In the genomic region with DNA sequence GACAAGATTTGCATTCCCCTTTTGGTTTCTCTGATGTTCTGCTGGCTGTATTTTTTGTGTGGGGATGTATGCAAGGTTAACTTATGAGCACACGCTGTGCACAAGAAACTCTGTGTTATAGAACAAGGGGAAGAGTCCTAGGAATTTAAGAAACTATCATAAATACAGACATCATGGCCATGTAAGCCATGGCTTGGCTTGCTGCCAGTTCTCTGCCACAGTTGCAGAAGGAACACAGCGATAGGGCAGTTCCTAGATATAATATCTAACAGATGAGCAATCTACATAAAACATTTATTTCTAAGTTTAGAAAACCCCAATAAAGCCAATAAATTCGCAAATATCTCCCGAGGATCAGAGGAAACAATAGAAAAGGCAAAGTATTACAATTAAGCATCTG, we compare ENCODE assay signal across 21 cellular contexts.
DNase-seq lines count a peak whose midpoint lies in the region; ATAC-seq, FAIRE-seq and TF ChIP-seq lines count a peak whose summit lies in the region.
"Had no signal": no experiment of that assay in that cellular context is flagged by ENCODE, and none has a peak within 500 bp of the region (broad histone marks: within the 10 kb centered on the region; RNA-seq: fewer than 3 reads in every experiment).

No MANE protein-coding gene starts in this region.

- no peak for FAIRE-seq in K562 (lab: Jason Lieb, UNC)
- FAIRE-seq: GM19239, H54, RCC 7860 had no signal

- no peak overlapping the region for H3K4me2 ChIP-seq in K562 (ENCODE audit: insufficient read depth, low read length)

- no peak for TF ChIP-seq RAD21 in K562 (CRISPR knock-in tag; conservative IDR thresholded peaks at IDR 0.05 in 1 of 2, IDR thresholded peaks at IDR 0.05 in 1 of 2)

- H3K4me1 ChIP-seq in K562 (replicated peaks in 1 of 2; ENCODE audit: control insufficient read depth in 2 of 2, insufficient read depth in 2 of 2, low read length in 2 of 2), result no peaks in the 10 kb centered on the region
- H3K4me1 ChIP-seq: gastroesophageal sphincter had no signal

- no peak overlapping the region for H3K4me3 Mint-ChIP-seq in type B pancreatic cell
- H3K4me3 Mint-ChIP-seq: activated CD4-positive, alpha-beta memory T cell treated with anti-CD3 and anti-CD28 coated beads for 36 hours; activated naive CD4-positive, alpha-beta T cell treated with anti-CD3 and anti-CD28 coated beads, Interleukin-2, amount 10 ng/mL, durations not matched to agents 7 days and 5 days; naive B cell; stimulated activated naive CD8-positive, alpha-beta T cell treated with anti-CD3 and anti-CD28 coated beads, Interleukin-15, Interleukin-2, amounts not matched to agents 100 ng/mL and 50 ng/mL, for 24 hours had no signal

- 0% methylated on average over 4 of the region's 4 CpGs for WGBS in K562 (ENCODE audit: insufficient coverage, low coverage, missing lambda C conversion rate)

- H3K4me3 ChIP-seq in K562, result no peak overlapping the region
- H3K4me3 ChIP-seq: gastroesophageal sphincter had no signal

- H3K27me3 ChIP-seq in K562 (ENCODE audit: control insufficient read depth in 2 of 2, insufficient read depth in 2 of 2, low read length in 2 of 2), result no peaks in the 10 kb centered on the region
- H3K27me3 ChIP-seq: gastroesophageal sphincter had no signal

- no peaks in the 10 kb centered on the region for H3K27me3 Mint-ChIP-seq in type B pancreatic cell
- H3K27me3 Mint-ChIP-seq: activated CD4-positive, alpha-beta memory T cell treated with anti-CD3 and anti-CD28 coated beads for 36 hours; activated naive CD4-positive, alpha-beta T cell treated with anti-CD3 and anti-CD28 coated beads, Interleukin-2, amount 10 ng/mL, durations not matched to agents 7 days and 5 days; naive B cell; stimulated activated naive CD8-positive, alpha-beta T cell treated with anti-CD3 and anti-CD28 coated beads, Interleukin-15, Interleukin-2, amounts not matched to agents 100 ng/mL and 50 ng/mL, for 24 hours had no signal

- H4K20me1 ChIP-seq in K562 (replicated peaks; ENCODE audit: control insufficient read depth, insufficient read depth, low read length), result no peaks in the 10 kb centered on the region

- BruUV-seq in K562 (replicated peaks; lab: Mats Ljungman, UMichigan), result no TSS peak

- H3K36me3 Mint-ChIP-seq in type B pancreatic cell, result no peaks in the 10 kb centered on the region
- H3K36me3 Mint-ChIP-seq: activated CD4-positive, alpha-beta memory T cell treated with anti-CD3 and anti-CD28 coated beads for 36 hours; activated naive CD4-positive, alpha-beta T cell treated with anti-CD3 and anti-CD28 coated beads, Interleukin-2, amount 10 ng/mL, durations not matched to agents 7 days and 5 days; naive B cell had no signal

- POLR2A ChIA-PET in K562 (lab: Yijun Ruan, JAX), result no interaction called here

- in situ Hi-C loops in K562 (cut with MboI), result no loop called here

- H3K4me1 Mint-ChIP-seq in type B pancreatic cell (ENCODE audit: unreplicated experiment), result peaks cover 9% of the 10 kb centered on the region
- H3K4me1 Mint-ChIP-seq: activated naive CD4-positive, alpha-beta T cell treated with anti-CD3 and anti-CD28 coated beads, Interleukin-2, amount 10 ng/mL, durations not matched to agents 7 days and 5 days; naive B cell had no signal

- intact Hi-C loops in K562 (cut with micrococcal nuclease), result no loop called here

- no peak for TF ChIP-seq POLR2A in K562 (conservative IDR thresholded peaks at IDR 0.05)

- no peaks in the 10 kb centered on the region for H3K79me2 ChIP-seq in K562 (ENCODE audit: control insufficient read depth, insufficient read depth, low read length)

- H3K36me3 ChIP-seq in K562 (ENCODE audit: control insufficient read depth, insufficient read depth, low read length), result no peaks in the 10 kb centered on the region
- H3K36me3 ChIP-seq: gastroesophageal sphincter had no signal

- H3K27ac ChIP-seq in K562 (ENCODE audit: extremely low read depth, low read depth, low read length), result no peak overlapping the region
- H3K27ac ChIP-seq: gastroesophageal sphincter had no signal

- no peak overlapping the region for H2AFZ ChIP-seq in K562 (ENCODE audit: low read depth, low read length)

- H3K9me1 ChIP-seq in K562 (ENCODE audit: control insufficient read depth, insufficient read depth, low read length), result no peaks in the 10 kb centered on the region

- CTCF ChIA-PET in K562 (lab: Yijun Ruan, JAX; ENCODE audit: low intra/inter-chr PET ratio), result no interaction called here

- H3K9ac ChIP-seq in K562 (ENCODE audit: insufficient read depth in 1 of 2, low read depth in 2 of 2, low read length in 2 of 2), result no peak overlapping the region

- no peak for ATAC-seq in K562
- ATAC-seq: gastroesophageal sphincter had no signal

- H3K27ac Mint-ChIP-seq in type B pancreatic cell, result no peak overlapping the region
- H3K27ac Mint-ChIP-seq: activated CD4-positive, alpha-beta memory T cell treated with anti-CD3 and anti-CD28 coated beads for 36 hours; activated naive CD4-positive, alpha-beta T cell treated with anti-CD3 and anti-CD28 coated beads, Interleukin-2, amount 10 ng/mL, durations not matched to agents 7 days and 5 days; naive B cell; stimulated activated naive CD8-positive, alpha-beta T cell treated with anti-CD3 and anti-CD28 coated beads, Interleukin-15, Interleukin-2, amounts not matched to agents 100 ng/mL and 50 ng/mL, for 24 hours had no signal

- no peaks in the 10 kb centered on the region; the same call in 1 of the 2 replicates for H3K9me3 ChIP-seq in K562 (replicated peaks; ENCODE audit: control insufficient read depth, insufficient read depth, low read depth, low read length)
- H3K9me3 ChIP-seq: gastroesophageal sphincter had no signal

- TF ChIP-seq CTCF in K562 (IDR thresholded peaks at IDR 0.05 in 2 of 3, conservative IDR thresholded peaks at IDR 0.05 in 1 of 3; ENCODE audit: insufficient read depth in 2 of 3, low read depth in 1 of 3, low read length in 3 of 3), result no peak
- no peak for TF ChIP-seq CTCF in type B pancreatic cell (conservative IDR thresholded peaks at IDR 0.05)

- no peak for TF ChIP-seq EP300 in K562 (IDR thresholded peaks at IDR 0.05; ENCODE audit: low read length)

- H3K9me3 Mint-ChIP-seq in type B pancreatic cell, result no peaks in the 10 kb centered on the region
- H3K9me3 Mint-ChIP-seq: activated CD4-positive, alpha-beta memory T cell treated with anti-CD3 and anti-CD28 coated beads for 36 hours; activated naive CD4-positive, alpha-beta T cell treated with anti-CD3 and anti-CD28 coated beads, Interleukin-2, amount 10 ng/mL, durations not matched to agents 7 days and 5 days; stimulated activated naive CD8-positive, alpha-beta T cell treated with anti-CD3 and anti-CD28 coated beads, Interleukin-15, Interleukin-2, amounts not matched to agents 100 ng/mL and 50 ng/mL, for 24 hours had no signal

- peak; percentile 0 for DNase-seq in COLO668 (lab: John Stamatoyannopoulos, UW; ENCODE audit: unreplicated experiment)
- peak; percentile 21 to 22 for DNase-seq in Kasumi-1 (lab: John Stamatoyannopoulos, UW)
- DNase-seq in K562 (ENCODE audit: extremely low read depth in 1 of 4, low spot score in 3 of 4), result peak in 1 of 4 experiments; percentile 2
- peak; percentile 3 for DNase-seq in iris pigment epithelial cell (ENCODE audit: low read depth)
- DNase-seq in germinal center (ENCODE audit: low spot score), result no peak
- DNase-seq in type B pancreatic cell (ENCODE audit: extremely low spot score, unreplicated experiment), result no peak
- DNase-seq in NCI-H774 (lab: John Stamatoyannopoulos, UW), result no peak
- DNase-seq: activated CD4-positive, alpha-beta memory T cell treated with anti-CD3 and anti-CD28 coated beads for 36 hours; activated naive CD4-positive, alpha-beta T cell treated with anti-CD3 and anti-CD28 coated beads, Interleukin-2, amount 10 ng/mL, durations not matched to agents 7 days and 5 days; activated T-cell treated with anti-CD3 and anti-CD28 coated beads, Interleukin-2, amount 50 U/mL, for 1 hour; IMR-90; naive B cell; NCI-H1930; NCI-H748 treated with DMSO at 0.1 percent for 48 hours; stimulated activated CD4-positive, alpha-beta T cell treated with anti-CD3 and anti-CD28 coated beads, Interleukin-1b, Interleukin-23, amount 100 ng/mL, for 48 hours; T-helper 1 cell had no signal

TF ChIP-seq in K562, 482 proteins besides CTCF, POLR2A, EP300 and RAD21 (continues in another document):
- TF ChIP-seq NFIX (CRISPR knock-in tag; IDR thresholded peaks at IDR 0.05; ENCODE audit: low read depth) (peak; percentile 26; the same call in 1 of the 2 replicates), RB1 (IDR thresholded peaks at IDR 0.05; ENCODE audit: low read depth) (no peak), JUN (IDR thresholded peaks at IDR 0.05; ENCODE audit: borderline replicate concordance, low read depth, low read length) (no peak), JUN (CRISPR knock-in tag; IDR thresholded peaks at IDR 0.05; ENCODE audit: borderline replicate concordance) (no peak), ZBTB17 (CRISPR knock-in tag; IDR thresholded peaks at IDR 0.05) (no peak), NCOA2 (IDR thresholded peaks at IDR 0.05; ENCODE audit: partially characterized antibody in 2 of 2) (no peak), DPF2 (IDR thresholded peaks at IDR 0.05) (no peak), TSC22D4 (tag; IDR thresholded peaks at IDR 0.05) (no peak), ZFP1 (CRISPR knock-in tag; IDR thresholded peaks at IDR 0.05) (no peak), ZNF77 (CRISPR knock-in tag; IDR thresholded peaks at IDR 0.05) (no peak)
- TF ChIP-seq, protein P1, sequence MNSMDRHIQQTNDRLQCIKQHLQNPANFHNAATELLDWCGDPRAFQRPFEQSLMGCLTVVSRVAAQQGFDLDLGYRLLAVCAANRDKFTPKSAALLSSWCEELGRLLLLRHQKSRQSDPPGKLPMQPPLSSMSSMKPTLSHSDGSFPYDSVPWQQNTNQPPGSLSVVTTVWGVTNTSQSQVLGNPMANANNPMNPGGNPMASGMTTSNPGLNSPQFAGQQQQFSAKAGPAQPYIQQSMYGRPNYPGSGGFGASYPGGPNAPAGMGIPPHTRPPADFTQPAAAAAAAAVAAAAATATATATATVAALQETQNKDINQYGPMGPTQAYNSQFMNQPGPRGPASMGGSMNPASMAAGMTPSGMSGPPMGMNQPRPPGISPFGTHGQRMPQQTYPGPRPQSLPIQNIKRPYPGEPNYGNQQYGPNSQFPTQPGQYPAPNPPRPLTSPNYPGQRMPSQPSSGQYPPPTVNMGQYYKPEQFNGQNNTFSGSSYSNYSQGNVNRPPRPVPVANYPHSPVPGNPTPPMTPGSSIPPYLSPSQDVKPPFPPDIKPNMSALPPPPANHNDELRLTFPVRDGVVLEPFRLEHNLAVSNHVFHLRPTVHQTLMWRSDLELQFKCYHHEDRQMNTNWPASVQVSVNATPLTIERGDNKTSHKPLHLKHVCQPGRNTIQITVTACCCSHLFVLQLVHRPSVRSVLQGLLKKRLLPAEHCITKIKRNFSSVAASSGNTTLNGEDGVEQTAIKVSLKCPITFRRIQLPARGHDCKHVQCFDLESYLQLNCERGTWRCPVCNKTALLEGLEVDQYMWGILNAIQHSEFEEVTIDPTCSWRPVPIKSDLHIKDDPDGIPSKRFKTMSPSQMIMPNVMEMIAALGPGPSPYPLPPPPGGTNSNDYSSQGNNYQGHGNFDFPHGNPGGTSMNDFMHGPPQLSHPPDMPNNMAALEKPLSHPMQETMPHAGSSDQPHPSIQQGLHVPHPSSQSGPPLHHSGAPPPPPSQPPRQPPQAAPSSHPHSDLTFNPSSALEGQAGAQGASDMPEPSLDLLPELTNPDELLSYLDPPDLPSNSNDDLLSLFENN (IDR thresholded peaks at IDR 0.05; ENCODE audit: low read depth in 2 of 2, low read length in 2 of 2), result no peak

Comparison
In these comparisons a context has a peak if more than half of its experiments do, and no peak if none do; other contexts are left out.
1. DNase-seq: peak in COLO668 (single experiment), Kasumi-1 (2 of 2) and iris pigment epithelial cell (single experiment); none in germinal center (single experiment), type B pancreatic cell (single experiment) and NCI-H774 (single experiment).